In genomic region chr5:68562308-68562707, GRCh38 we compare ENCODE assay signal across 10 cellular contexts.
DNase-seq lines count a peak whose midpoint lies in the region; TF ChIP-seq lines count a peak whose summit lies in the region.
"Had no signal": no experiment of that assay in that cellular context is flagged by ENCODE, and none has a peak within 500 bp of the region (broad histone marks: within the 10 kb centered on the region; RNA-seq: fewer than 3 reads in every experiment).

No MANE protein-coding gene starts in this region.

- H3K27me3 ChIP-seq in neuronal stem cell (ENCODE audit: control insufficient read depth in 3 of 3, insufficient read depth in 3 of 3, low read depth in 1 of 3, low read length in 3 of 3) = peaks cover 0 to 3% (median 0%) of the 10 kb centered on the region in 3 experiments
- H3K27me3 ChIP-seq in endodermal cell (ENCODE audit: control insufficient read depth, insufficient read depth, low read length, poor library complexity, severe bottlenecking) = no peaks in the 10 kb centered on the region

- TF ChIP-seq CTCF in fibroblast of the aortic adventitia (IDR thresholded peaks at IDR 0.05; ENCODE audit: insufficient read depth, low read length) = no peak
- TF ChIP-seq CTCF in GM20000 (IDR thresholded peaks at IDR 0.05; ENCODE audit: extremely low read depth, missing control alignments) = no peak
- TF ChIP-seq CTCF in GM13976 (IDR thresholded peaks at IDR 0.05; ENCODE audit: borderline replicate concordance, control extremely low read depth, extremely low read depth, insufficient read depth, missing control alignments) = no peak
- TF ChIP-seq CTCF in endodermal cell (conservative IDR thresholded peaks at IDR 0.05) = no peak

- H3K27ac Mint-ChIP-seq in endodermal cell = no peak overlapping the region
- H3K27ac Mint-ChIP-seq: activated T-helper 2 cell treated with anti-CD3 and anti-CD28 coated beads, Interferon-gamma antibody, Interleukin-2, Interleukin-4, amounts not matched to agents 10 μg/mL and 5 μg/mL and 100 μg/mL, durations not matched to agents 14 hours and 24 hours and 36 hours had no signal

- H3K36me3 ChIP-seq in neuronal stem cell (replicated peaks in 1 of 2; ENCODE audit: control insufficient read depth in 2 of 2, insufficient read depth in 2 of 2, low read length in 2 of 2) (no peaks in the 10 kb centered on the region), endodermal cell (ENCODE audit: control insufficient read depth, insufficient read depth, low read length) (no peaks in the 10 kb centered on the region)

- H3K9me3 Mint-ChIP-seq in endodermal cell = no peaks in the 10 kb centered on the region

- peak overlapping the region; percentile 29 for H2AFZ ChIP-seq in neuronal stem cell (ENCODE audit: low read length)

- DNase-seq in EL = peak; percentile 58
- peak; percentile 86 for DNase-seq in NCI-H69 (lab: John Stamatoyannopoulos, UW)
- DNase-seq in fibroblast of the aortic adventitia (ENCODE audit: low read depth) = peak; percentile 93
- DNase-seq in neuronal stem cell (ENCODE audit: low spot score) = no peak
- DNase-seq in hepatic stellate cell (ENCODE audit: low spot score) = no peak
- no peak for DNase-seq in GM20000 (ENCODE audit: low spot score)
- no peak for DNase-seq in GM13976 (ENCODE audit: low spot score)
- DNase-seq in endodermal cell = no peak
- DNase-seq: NCI-H1930 had no signal

- H2AK5ac ChIP-seq in neuronal stem cell (ENCODE audit: low read depth, low read length) = no peak overlapping the region

- H2BK12ac ChIP-seq in neuronal stem cell (ENCODE audit: low read length) = no peak overlapping the region

- no peak overlapping the region for H3K4ac ChIP-seq in neuronal stem cell (ENCODE audit: low read length)

- H3K79me1 ChIP-seq in neuronal stem cell (ENCODE audit: low read depth, low read length) = no peaks in the 10 kb centered on the region

- H3K4me3 Mint-ChIP-seq in endodermal cell = no peak overlapping the region

- no peaks in the 10 kb centered on the region for H3K36me3 Mint-ChIP-seq in endodermal cell (ENCODE audit: low read depth)

- no CpG with 5 or more reads among the region's 3 CpGs for WGBS in neuronal stem cell (ENCODE audit: extremely low coverage in 2 of 2, insufficient read length in 2 of 2, insufficient replicate concordance in 1 of 2), 2 donors
- WGBS in endodermal cell (ENCODE audit: insufficient coverage in 1 of 2, insufficient read length in 1 of 2), 2 experiments = 97 to 100% methylated on average over 1 to 3 of the region's 3 CpGs

- H3K14ac ChIP-seq in neuronal stem cell (ENCODE audit: low read length) = no peak overlapping the region

- H3K4me3 ChIP-seq in fibroblast of the aortic adventitia (ENCODE audit: low read depth, low read length) (no peak overlapping the region), neuronal stem cell (ENCODE audit: low read length in 2 of 2) (no peak overlapping the region), endodermal cell (ENCODE audit: low read length) (no peak overlapping the region)

- no peaks in the 10 kb centered on the region for H3K4me1 Mint-ChIP-seq in endodermal cell

- no peak overlapping the region for H2BK120ac ChIP-seq in neuronal stem cell (ENCODE audit: low read depth, low read length)

- H3K4me2 ChIP-seq in neuronal stem cell (ENCODE audit: insufficient read depth, low read length, poor library complexity, severe bottlenecking) = no peak overlapping the region

- no peak overlapping the region for H2BK5ac ChIP-seq in neuronal stem cell (ENCODE audit: low read length)

- in situ Hi-C loops in GM13976 (cut with MboI; ENCODE audit: low sequenced_read_pairs, unreplicated experiment) = no loop called here

- H3K23ac ChIP-seq in neuronal stem cell (ENCODE audit: low read depth, low read length, poor library complexity) = no peak overlapping the region

- no peak overlapping the region for H4K8ac ChIP-seq in neuronal stem cell (ENCODE audit: low read depth, low read length)

- no peak overlapping the region for H4K91ac ChIP-seq in neuronal stem cell (ENCODE audit: low read depth, low read length, poor library complexity)

- H3K9me3 ChIP-seq in neuronal stem cell (replicated peaks in 1 of 2; ENCODE audit: control insufficient read depth in 2 of 2, insufficient read depth in 1 of 2, low read depth in 1 of 2, low read length in 2 of 2) = peaks cover 0 to 3% of the 10 kb centered on the region in 2 donors
- H3K9me3 ChIP-seq in endodermal cell (ENCODE audit: control insufficient read depth, low read length) = peaks cover 24% of the 10 kb centered on the region

- no peaks in the 10 kb centered on the region for H3K4me1 ChIP-seq in neuronal stem cell (ENCODE audit: control insufficient read depth in 2 of 2, insufficient read depth in 1 of 2, low read depth in 1 of 2, low read length in 2 of 2)
- no peaks in the 10 kb centered on the region for H3K4me1 ChIP-seq in endodermal cell (ENCODE audit: control insufficient read depth, insufficient read depth, low read length)

- H3K9ac ChIP-seq in neuronal stem cell (ENCODE audit: low read depth, low read length, poor library complexity) (no peak overlapping the region), endodermal cell (ENCODE audit: extremely low read depth, low read length, poor library complexity, severe bottlenecking) (no peak overlapping the region)

- no peak overlapping the region for H3K27ac ChIP-seq in neuronal stem cell (replicated peaks; ENCODE audit: low read length)
- H3K27ac ChIP-seq in endodermal cell (ENCODE audit: low read depth, low read length) = no peak overlapping the region

- no peak overlapping the region for H2BK15ac ChIP-seq in neuronal stem cell (ENCODE audit: low read length)

- no peak overlapping the region for H3K18ac ChIP-seq in neuronal stem cell (ENCODE audit: low read length)

- H3K27me3 Mint-ChIP-seq in endodermal cell (ENCODE audit: insufficient read depth) = no peaks in the 10 kb centered on the region

Comparison
In these comparisons a context has a peak if more than half of its experiments do, and no peak if none do; other contexts are left out.
1. DNase-seq: peak in EL (single experiment), NCI-H69 (single experiment) and fibroblast of the aortic adventitia (single experiment); none in neuronal stem cell (single experiment), hepatic stellate cell (single experiment), GM20000 (single experiment), GM13976 (single experiment) and endodermal cell (single experiment).